ENCODE assay signal across 9 cellular contexts in the genomic region with DNA sequence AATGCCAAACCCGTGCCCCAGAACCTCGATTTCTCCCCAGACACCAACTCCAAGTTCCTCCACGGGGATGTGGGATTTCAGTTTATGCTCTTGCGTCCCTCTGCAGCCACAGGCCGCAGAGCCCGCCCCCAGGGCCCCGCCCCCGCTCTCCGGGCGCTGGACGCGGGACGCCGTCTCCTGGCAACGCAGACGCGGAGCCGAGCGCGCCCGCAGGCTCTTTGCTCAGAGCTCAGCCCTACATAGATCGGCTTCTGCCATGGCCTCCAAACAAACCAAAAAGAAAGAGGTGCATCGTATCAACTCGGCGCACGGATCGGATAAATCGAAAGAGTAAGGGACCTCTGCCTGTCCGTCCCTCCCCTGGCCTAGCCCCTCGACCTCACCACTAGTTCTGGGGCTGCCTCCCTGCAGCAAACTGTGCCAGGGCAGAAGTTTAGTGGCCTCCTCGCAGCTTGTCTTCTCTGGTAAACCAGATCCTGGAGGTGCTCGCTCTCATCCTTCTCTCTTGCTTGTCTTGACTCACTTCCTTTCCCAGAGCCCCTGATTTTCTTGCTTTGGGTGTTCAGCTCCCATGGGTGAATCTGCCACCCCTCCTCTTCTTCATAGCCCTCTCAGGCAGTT. TPM values are rescaled to one million over a fixed set of nuclear protein-coding genes. Genes with fewer than 3 reads are reported as not detected.
DNase-seq lines count a peak whose midpoint lies in the region; FAIRE-seq and TF ChIP-seq lines count a peak whose summit lies in the region.
"Had no signal": no experiment of that assay in that cellular context is flagged by ENCODE, and none has a peak within 500 bp of the region (broad histone marks: within the 10 kb centered on the region; RNA-seq: fewer than 3 reads in every experiment).

A gene (plus strand): TSS at position 188 of the 621 bp plus-strand sequence. CDS start 69 bp downstream, at position 257.

- no peak within 1 kb of the TSS for H4K5ac ChIP-seq in H1 (ENCODE audit: insufficient read length, low read depth, low read length)

- no peaks in the 10 kb centered on the region for H3K36me3 ChIP-seq in Peyer's patch
- no peaks in the 10 kb centered on the region for H3K36me3 ChIP-seq in H1 (ENCODE audit: control insufficient read depth in 2 of 4, insufficient read depth in 4 of 4, low read length in 3 of 4)
- H3K36me3 ChIP-seq in liver (ENCODE audit: control insufficient read depth in 4 of 4, insufficient read depth in 3 of 4, low read depth in 1 of 4, low read length in 3 of 4) = no peaks in the 10 kb centered on the region

- no peak within 1 kb of the TSS for H2BK120ac ChIP-seq in H1 (replicated peaks; ENCODE audit: low read depth, low read length)

- no peak within 1 kb of the TSS for H2BK15ac ChIP-seq in H1 (ENCODE audit: low read length)

- peak within 1 kb of the TSS; percentile 73 to 86 for H3K4me2 ChIP-seq in H1 (ENCODE audit: insufficient read depth in 1 of 2, low read depth in 2 of 2, low read length in 2 of 2)

- peak within 1 kb of the TSS; percentile 99 for H2AFZ ChIP-seq in H1 (ENCODE audit: low read length)

- H2AK5ac ChIP-seq in H1 (ENCODE audit: low read depth, low read length) = no peak within 1 kb of the TSS

- no peaks in the 10 kb centered on the region for H3K79me1 ChIP-seq in H1 (ENCODE audit: low read depth, low read length)

- FAIRE-seq in H1 (lab: Jason Lieb, UNC) = no peak

- no peak within 1 kb of the TSS for H2BK5ac ChIP-seq in H1 (ENCODE audit: low read depth, low read length)

- 15% methylated on average over 27 of the region's 32 CpGs; no CpG with 5 or more reads in 1 of the 2 experiments for WGBS in H1 (ENCODE audit: extremely low coverage in 1 of 2, insufficient coverage in 1 of 2, insufficient read length in 1 of 2, insufficient replicate concordance in 2 of 2, low coverage in 1 of 2, low lambda C conversion rate in 2 of 2, missing lambda C conversion rate in 1 of 2), 2 experiments
- WGBS in liver = 5% methylated on average over 32 of the region's 32 CpGs

- no peak for TF ChIP-seq CTCF in Peyer's patch (IDR thresholded peaks at IDR 0.05)
- TF ChIP-seq CTCF in H1 (IDR thresholded peaks at IDR 0.05; ENCODE audit: control extremely low read depth in 1 of 3, insufficient read depth in 1 of 3, low read depth in 1 of 3, low read length in 3 of 3) = no peak
- no peak for TF ChIP-seq CTCF in liver (IDR thresholded peaks at IDR 0.05; ENCODE audit: low read depth, low read length, missing input control)
- TF ChIP-seq CTCF in GM13976 (IDR thresholded peaks at IDR 0.05; ENCODE audit: borderline replicate concordance, control extremely low read depth, extremely low read depth, insufficient read depth, missing control alignments) = no peak

- DNase-seq in 8988T (peak; percentile 29), HCEC 1CT (peak; percentile 12), Peyer's patch (peak in 2 of 3 donors; percentile 62 to 77), H1 (ENCODE audit: low read depth in 1 of 2, low spot score in 2 of 2) (peak; percentile 29 to 89), stromal cell of bone marrow (ENCODE audit: low read depth) (peak; percentile 35), GM13976 (ENCODE audit: low spot score) (no peak), NCI-H2171 (lab: John Stamatoyannopoulos, UW) (no peak)
- DNase-seq: activated T-cell treated with anti-CD3 and anti-CD28 coated beads, Interleukin-2, amount 50 U/mL, for 4 hours had no signal

- TF ChIP-seq RAD21 in H1 (IDR thresholded peaks at IDR 0.05 in 1 of 2, conservative IDR thresholded peaks at IDR 0.05 in 1 of 2; ENCODE audit: low read depth in 2 of 2, low read length in 2 of 2) (no peak; a peak in 1 of 4 replicates), liver (IDR thresholded peaks at IDR 0.05) (no peak)

- in situ Hi-C loops in GM13976 (cut with MboI; ENCODE audit: low sequenced_read_pairs, unreplicated experiment) = no loop called here

- no peaks in the 10 kb centered on the region for H4K20me1 ChIP-seq in H1 (replicated peaks in 1 of 2; ENCODE audit: control insufficient read depth in 1 of 2, insufficient read depth in 2 of 2, low read length in 2 of 2)

- H3K79me2 ChIP-seq in H1 (ENCODE audit: control insufficient read depth in 1 of 2, insufficient read depth in 2 of 2, low read length in 2 of 2) = no peaks in the 10 kb centered on the region

- no peak for TF ChIP-seq EP300 in H1 (IDR thresholded peaks at IDR 0.05; ENCODE audit: borderline replicate concordance in 1 of 2, low read depth in 2 of 2, low read length in 2 of 2)

- H4K91ac ChIP-seq in H1 (replicated peaks; ENCODE audit: insufficient read length, low read length) = no peak within 1 kb of the TSS

- CTCF ChIA-PET in H1 (lab: Charles Lee; ENCODE audit: partially characterized antibody) = interaction anchor here (0.8 kb wide), 1 partner anchor 102 kb away, joined by 3 read pairs; no protein-coding TSS in a partner anchor

- no peaks in the 10 kb centered on the region for H3K9me3 ChIP-seq in Peyer's patch
- no peaks in the 10 kb centered on the region for H3K9me3 ChIP-seq in H1 (ENCODE audit: insufficient read depth in 2 of 2, low read depth in 1 of 2, low read length in 1 of 2)
- H3K9me3 ChIP-seq in liver (ENCODE audit: control insufficient read depth in 4 of 4, low read length in 3 of 4) = no peaks in the 10 kb centered on the region

- peaks cover 0 to 10% (median 0%) of the 10 kb centered on the region in 4 donors for H3K4me1 ChIP-seq in Peyer's patch
- peaks cover 0 to 4% (median 0%) of the 10 kb centered on the region in 4 experiments; a peak in 2 of 7 replicates for H3K4me1 ChIP-seq in H1 (replicated peaks in 1 of 4; ENCODE audit: control insufficient read depth in 3 of 4, insufficient read depth in 4 of 4, low read length in 3 of 4)
- H3K4me1 ChIP-seq in liver (ENCODE audit: control insufficient read depth in 4 of 4, insufficient read depth in 4 of 4, low read length in 3 of 4) = peaks cover 4 to 6% (median 4%) of the 10 kb centered on the region in 4 donors

- no peak within 1 kb of the TSS for H3K14ac ChIP-seq in H1 (ENCODE audit: insufficient read length)

- H3K18ac ChIP-seq in H1 (ENCODE audit: extremely low read depth, low read length) = no peak within 1 kb of the TSS; the same call in 1 of the 2 replicates

- H3K23me2 ChIP-seq in H1 (ENCODE audit: low read depth, low read length) = peaks cover 3% of the 10 kb centered on the region; the same call in 1 of the 2 replicates

- H3K27ac ChIP-seq in Peyer's patch (no peak within 1 kb of the TSS), H1 (ENCODE audit: low read depth, low read length) (no peak within 1 kb of the TSS), liver (ENCODE audit: low read depth in 1 of 2, low read length in 2 of 2) (no peak within 1 kb of the TSS)

- no peak within 1 kb of the TSS for H2BK12ac ChIP-seq in H1 (ENCODE audit: low read depth, low read length)

- H3K56ac ChIP-seq in H1 (replicated peaks; ENCODE audit: insufficient read length, low read depth, low read length) = no peak within 1 kb of the TSS

- H2BK20ac ChIP-seq in H1 (ENCODE audit: low read length) = no peak within 1 kb of the TSS

- POLR2A ChIA-PET in H1 (lab: Charles Lee; ENCODE audit: partially characterized antibody) = no interaction called here

- no peak for TF ChIP-seq POLR2A in Peyer's patch (IDR thresholded peaks at IDR 0.05)
- TF ChIP-seq POLR2A in H1 (IDR thresholded peaks at IDR 0.05; ENCODE audit: control extremely low read depth in 1 of 2, low read depth in 2 of 2, low read length in 2 of 2) = no peak

- H3K9ac ChIP-seq in H1 (replicated peaks in 1 of 4; ENCODE audit: extremely low read depth in 1 of 4, low read depth in 3 of 4, low read length in 3 of 4) = peak within 1 kb of the TSS in 1 of 4 experiments; percentile 13; a peak in 2 of 7 replicates
- H3K9ac ChIP-seq in liver (ENCODE audit: low read depth in 1 of 2, low read length in 2 of 2) = no peak within 1 kb of the TSS

- H3K4me3 ChIP-seq in Peyer's patch = peak within 1 kb of the TSS; percentile 17 to 42 (median 32)
- H3K4me3 ChIP-seq in H1 (ENCODE audit: extremely low read depth in 1 of 4, insufficient read depth in 2 of 4, low read depth in 3 of 4, low read length in 4 of 4) = peak within 1 kb of the TSS; percentile 44 to 51 (median 49)
- peak within 1 kb of the TSS; percentile 44 to 54 (median 52) for H3K4me3 ChIP-seq in liver (ENCODE audit: low read depth in 1 of 3, low read length in 3 of 3)

- H4K8ac ChIP-seq in H1 (ENCODE audit: extremely low read depth, insufficient read depth, low read length) = no peak within 1 kb of the TSS

- H3K23ac ChIP-seq in H1 (ENCODE audit: insufficient read length) = no peak within 1 kb of the TSS

- no peak within 1 kb of the TSS for H3K4ac ChIP-seq in H1 (replicated peaks; ENCODE audit: insufficient read length, low read depth, low read length)

- H3K27me3 ChIP-seq in Peyer's patch (no peaks in the 10 kb centered on the region), H1 (replicated peaks in 1 of 4; ENCODE audit: control insufficient read depth in 3 of 4, extremely low read depth in 1 of 4, insufficient read depth in 3 of 4, low read length in 3 of 4) (no peaks in the 10 kb centered on the region; a peak in 1 of 7 replicates), liver (ENCODE audit: control insufficient read depth in 4 of 4, insufficient read depth in 4 of 4, low read length in 3 of 4) (peaks cover 0 to 3% (median 0%) of the 10 kb centered on the region in 4 donors)

TF ChIP-seq in H1, 55 proteins besides CTCF, POLR2A, EP300 and RAD21 (continues in another document):
- TF ChIP-seq KDM4A (IDR thresholded peaks at IDR 0.05; ENCODE audit: low read depth, low read length, severe bottlenecking) (peak; percentile 51), SIN3A (conservative IDR thresholded peaks at IDR 0.05 in 1 of 2, IDR thresholded peaks at IDR 0.05 in 1 of 2; ENCODE audit: low read depth in 1 of 2, low read length in 2 of 2) (peak; percentile 35 to 88; a peak in 2 of 4 replicates)

TF ChIP-seq in liver, 16 proteins besides CTCF, POLR2A, EP300 and RAD21 (continues in another document):
- no peak for TF ChIP-seq HNF4G (IDR thresholded peaks at IDR 0.05)
- no peak for TF ChIP-seq JUND (IDR thresholded peaks at IDR 0.05)
- TF ChIP-seq, protein P1, sequence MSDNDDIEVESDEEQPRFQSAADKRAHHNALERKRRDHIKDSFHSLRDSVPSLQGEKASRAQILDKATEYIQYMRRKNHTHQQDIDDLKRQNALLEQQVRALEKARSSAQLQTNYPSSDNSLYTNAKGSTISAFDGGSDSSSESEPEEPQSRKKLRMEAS (IDR thresholded peaks at IDR 0.05) = no peak
- TF ChIP-seq SP1 (IDR thresholded peaks at IDR 0.05) = no peak
- no peak for TF ChIP-seq FOXA1 (IDR thresholded peaks at IDR 0.05)

RNA-seq across cellular contexts. Expression of the gene that starts here (rescaled TPM):
- total RNA-seq in Peyer's patch = not detected
- not detected in 2 replicates for total RNA-seq in H1 (2021; fragmentation: NEBNext Ultra II Directional; extraction: Animal tissue kit (Norgen Biotek cat#: 25700))
- polyA plus RNA-seq in H1 (2011; rRNA removed) = not detected in 2 replicates
- polyA plus RNA-seq in H1 (2011; cell fraction: cytosol; rRNA removed) = not detected
- polyA plus RNA-seq in H1 (2011; cell fraction: nucleus; rRNA removed) = not detected
- polyA plus RNA-seq in H1 (2012, experiment 1 of 2) = not detected in 4 replicates
- not detected for polyA plus RNA-seq in H1 (2012, experiment 2 of 2)
- not detected for polyA plus RNA-seq in H1 (2013, experiment 1 of 2)
- polyA plus RNA-seq in H1 (2013, experiment 2 of 2) = not detected
- not detected in 2 replicates for polyA minus RNA-seq in H1 (2011; rRNA and poly(A)+ RNA removed)
- polyA minus RNA-seq in H1 (2011; cell fraction: cytosol; rRNA and poly(A)+ RNA removed) = not detected
- not detected for polyA minus RNA-seq in H1 (2011; cell fraction: nucleus; rRNA and poly(A)+ RNA removed)
- total RNA-seq in liver = under 1 TPM in 1 of 2 donors, not detected in 1; 0.23 TPM
- polyA plus RNA-seq in liver = not detected
- total RNA-seq: activated T-cell treated with anti-CD3 and anti-CD28 coated beads, Interleukin-2, amount 50 U/mL, for 4 hours had no signal

Comparison
In these comparisons a context has a peak if more than half of its experiments do, and no peak if none do; other contexts are left out.
1. Peak in DNase-seq and H3K4me3 ChIP-seq in Peyer's patch; RNA of the gene not detected or under 1 TPM.
2. Peak in DNase-seq, H3K4me3 ChIP-seq and H3K4me2 ChIP-seq in H1; RNA of the gene not detected or under 1 TPM.
3. DNase-seq: peak in 8988T (single experiment), HCEC 1CT (single experiment) and stromal cell of bone marrow (single experiment); none in GM13976 (single experiment) and NCI-H2171 (single experiment).
4. Peak in every context shown above with its lines, with median percentiles within 50 percentile points of each other: H3K4me3 ChIP-seq.